29 cellular contexts compared by ENCODE assay signal in genomic region chr14:24292118-24292807, GRCh38.
"Had no signal": no experiment of that assay in that cellular context is flagged by ENCODE, and none has a peak within 500 bp of the region (broad histone marks: within the 10 kb centered on the region; RNA-seq: fewer than 3 reads in every experiment).

No MANE protein-coding gene starts in this region.

- H3K4me3 Mint-ChIP-seq: activated CD4-positive, alpha-beta memory T cell treated with anti-CD3 and anti-CD28 coated beads for 36 hours; activated CD4-positive, alpha-beta T cell treated with anti-CD3 and anti-CD28 coated beads for 36 hours; activated CD4-positive, alpha-beta T cell treated with anti-CD3 and anti-CD28 coated beads, Interleukin-2, amount 10 ng/mL, durations not matched to agents 24 days and 14 days; activated CD8-positive, alpha-beta memory T cell treated with anti-CD3 and anti-CD28 coated beads, Interleukin-2, amount 10 ng/mL, durations not matched to agents 7 days and 5 days; activated CD8-positive, alpha-beta T cell treated with anti-CD3 and anti-CD28 coated beads, Interleukin-2, amount 10 ng/mL, durations not matched to agents 7 days and 5 days; activated naive CD4-positive, alpha-beta T cell treated with anti-CD3 and anti-CD28 coated beads for 36 hours; activated naive CD4-positive, alpha-beta T cell treated with anti-CD3 and anti-CD28 coated beads, Interleukin-2, amount 50 U/mL, for 24 hours; activated naive CD8-positive, alpha-beta T cell treated with anti-CD3 and anti-CD28 coated beads for 36 hours; activated naive CD8-positive, alpha-beta T cell treated with anti-CD3 and anti-CD28 coated beads, Interleukin-2, amount 50 U/mL, for 24 hours; activated T-helper 1 cell treated with anti-CD3 and anti-CD28 coated beads, Interleukin-12 subunit alpha, Interleukin-12 subunit beta, Interleukin-2, Interleukin-4 antibody, amounts not matched to agents 30 ng/mL and 10 ng/mL and 1 ng/mL, durations not matched to agents 14 hours and 24 hours and 36 hours had no signal

- H3K9me3 Mint-ChIP-seq: activated CD4-positive, alpha-beta memory T cell treated with anti-CD3 and anti-CD28 coated beads for 36 hours; activated CD4-positive, alpha-beta T cell treated with anti-CD3 and anti-CD28 coated beads, Interleukin-2, amount 10 ng/mL, durations not matched to agents 24 days and 14 days; activated naive CD4-positive, alpha-beta T cell treated with anti-CD3 and anti-CD28 coated beads for 36 hours; activated naive CD4-positive, alpha-beta T cell treated with anti-CD3 and anti-CD28 coated beads, Interleukin-2, amount 50 U/mL, for 24 hours; activated naive CD8-positive, alpha-beta T cell treated with anti-CD3 and anti-CD28 coated beads for 36 hours; activated naive CD8-positive, alpha-beta T cell treated with anti-CD3 and anti-CD28 coated beads, Interleukin-2, amount 50 U/mL, for 24 hours; activated T-helper 1 cell treated with anti-CD3 and anti-CD28 coated beads, Interleukin-12 subunit alpha, Interleukin-12 subunit beta, Interleukin-2, Interleukin-4 antibody, amounts not matched to agents 30 ng/mL and 10 ng/mL and 1 ng/mL, durations not matched to agents 14 hours and 24 hours and 36 hours; activated T-helper 2 cell treated with anti-CD3 and anti-CD28 coated beads, Interferon-gamma antibody, Interleukin-2, Interleukin-4, amounts not matched to agents 10 μg/mL and 5 μg/mL and 100 μg/mL, durations not matched to agents 14 hours and 24 hours and 36 hours had no signal

- H3K9me3 ChIP-seq: adrenal gland, body of pancreas, colonic mucosa, esophagus squamous epithelium, gastroesophageal sphincter had no signal

- H3K4me3 ChIP-seq: adrenal gland, body of pancreas, colonic mucosa, esophagus squamous epithelium, gastroesophageal sphincter had no signal

- H3K27ac Mint-ChIP-seq: activated CD4-positive, alpha-beta memory T cell treated with anti-CD3 and anti-CD28 coated beads for 36 hours; activated CD4-positive, alpha-beta T cell treated with anti-CD3 and anti-CD28 coated beads for 36 hours; activated CD4-positive, alpha-beta T cell treated with anti-CD3 and anti-CD28 coated beads, Interleukin-2, amount 10 ng/mL, durations not matched to agents 24 days and 14 days; activated CD8-positive, alpha-beta memory T cell treated with anti-CD3 and anti-CD28 coated beads, Interleukin-2, amount 10 ng/mL, durations not matched to agents 7 days and 5 days; activated CD8-positive, alpha-beta T cell treated with anti-CD3 and anti-CD28 coated beads, Interleukin-2, amount 10 ng/mL, durations not matched to agents 7 days and 5 days; activated naive CD4-positive, alpha-beta T cell treated with anti-CD3 and anti-CD28 coated beads for 36 hours; activated naive CD4-positive, alpha-beta T cell treated with anti-CD3 and anti-CD28 coated beads, Interleukin-2, amount 50 U/mL, for 24 hours; activated naive CD8-positive, alpha-beta T cell treated with anti-CD3 and anti-CD28 coated beads for 36 hours; activated naive CD8-positive, alpha-beta T cell treated with anti-CD3 and anti-CD28 coated beads, Interleukin-2, amount 50 U/mL, for 24 hours; activated T-helper 1 cell treated with anti-CD3 and anti-CD28 coated beads, Interleukin-12 subunit alpha, Interleukin-12 subunit beta, Interleukin-2, Interleukin-4 antibody, amounts not matched to agents 30 ng/mL and 10 ng/mL and 1 ng/mL, durations not matched to agents 14 hours and 24 hours and 36 hours; activated T-helper 2 cell treated with anti-CD3 and anti-CD28 coated beads, Interferon-gamma antibody, Interleukin-2, Interleukin-4, amounts not matched to agents 10 μg/mL and 5 μg/mL and 100 μg/mL, durations not matched to agents 14 hours and 24 hours and 36 hours had no signal

- H3K27me3 ChIP-seq: adrenal gland, body of pancreas, colonic mucosa, esophagus squamous epithelium, gastroesophageal sphincter had no signal

- H3K27me3 Mint-ChIP-seq: activated CD4-positive, alpha-beta T cell treated with anti-CD3 and anti-CD28 coated beads for 36 hours; activated naive CD4-positive, alpha-beta T cell treated with anti-CD3 and anti-CD28 coated beads, Interleukin-2, amount 50 U/mL, for 24 hours; activated naive CD8-positive, alpha-beta T cell treated with anti-CD3 and anti-CD28 coated beads for 36 hours had no signal

- DNase-seq: activated CD4-positive, alpha-beta memory T cell treated with anti-CD3 and anti-CD28 coated beads for 36 hours; activated CD4-positive, alpha-beta T cell treated with anti-CD3 and anti-CD28 coated beads for 36 hours; activated CD4-positive, alpha-beta T cell treated with anti-CD3 and anti-CD28 coated beads, Interleukin-2, amount 10 ng/mL, durations not matched to agents 24 days and 14 days; activated CD4-positive, CD25-positive, alpha-beta regulatory T cell; activated CD4-positive, CD25-positive, alpha-beta regulatory T cell treated with anti-CD3 and anti-CD28 coated beads, Interleukin-2, amount 50 U/mL, for 72 hours; activated CD8-positive, alpha-beta memory T cell treated with anti-CD3 and anti-CD28 coated beads, Interleukin-2, amount 10 ng/mL, durations not matched to agents 7 days and 5 days; activated CD8-positive, alpha-beta memory T cell treated with anti-CD3 and anti-CD28 coated beads, Interleukin-2, amount 50 U/mL, for 4 hours; activated CD8-positive, alpha-beta T cell treated with anti-CD3 and anti-CD28 coated beads, Interleukin-2, amount 10 ng/mL, durations not matched to agents 7 days and 5 days; activated effector memory CD4-positive, alpha-beta T cell treated with anti-CD3 and anti-CD28 coated beads, Interleukin-2, amount 50 U/mL, for 16 hours; activated naive CD4-positive, alpha-beta T cell treated with anti-CD3 and anti-CD28 coated beads for 36 hours; activated naive CD8-positive, alpha-beta T cell treated with anti-CD3 and anti-CD28 coated beads for 36 hours; activated naive CD8-positive, alpha-beta T cell treated with anti-CD3 and anti-CD28 coated beads, Interleukin-2, amount 50 U/mL, for 24 hours; activated T-cell treated with anti-CD3 and anti-CD28 coated beads, Interleukin-2, amount 50 U/mL, for 1 hour; activated T-cell treated with anti-CD3 and anti-CD28 coated beads, Interleukin-2, amount 50 U/mL, for 48 hours; adrenal gland; amygdala; aorta; body of pancreas; caudate nucleus; colonic mucosa; effector CD8-positive, alpha-beta T cell; esophagus squamous epithelium; foreskin melanocyte; T-helper 2 cell had no signal

- H3K27ac ChIP-seq: adrenal gland, body of pancreas, colonic mucosa, epithelial cell of prostate, esophagus squamous epithelium, gastroesophageal sphincter had no signal

- ATAC-seq: activated CD4-positive, alpha-beta T cell treated with anti-CD3 and anti-CD28 coated beads for 36 hours; activated CD8-positive, alpha-beta memory T cell treated with anti-CD3 and anti-CD28 coated beads, Interleukin-2, amount 10 ng/mL, durations not matched to agents 7 days and 5 days; activated CD8-positive, alpha-beta T cell treated with anti-CD3 and anti-CD28 coated beads, Interleukin-2, amount 10 ng/mL, durations not matched to agents 7 days and 5 days; activated naive CD8-positive, alpha-beta T cell treated with anti-CD3 and anti-CD28 coated beads, Interleukin-2, amount 50 U/mL, for 24 hours; body of pancreas; gastroesophageal sphincter had no signal
